In the genomic region with DNA sequence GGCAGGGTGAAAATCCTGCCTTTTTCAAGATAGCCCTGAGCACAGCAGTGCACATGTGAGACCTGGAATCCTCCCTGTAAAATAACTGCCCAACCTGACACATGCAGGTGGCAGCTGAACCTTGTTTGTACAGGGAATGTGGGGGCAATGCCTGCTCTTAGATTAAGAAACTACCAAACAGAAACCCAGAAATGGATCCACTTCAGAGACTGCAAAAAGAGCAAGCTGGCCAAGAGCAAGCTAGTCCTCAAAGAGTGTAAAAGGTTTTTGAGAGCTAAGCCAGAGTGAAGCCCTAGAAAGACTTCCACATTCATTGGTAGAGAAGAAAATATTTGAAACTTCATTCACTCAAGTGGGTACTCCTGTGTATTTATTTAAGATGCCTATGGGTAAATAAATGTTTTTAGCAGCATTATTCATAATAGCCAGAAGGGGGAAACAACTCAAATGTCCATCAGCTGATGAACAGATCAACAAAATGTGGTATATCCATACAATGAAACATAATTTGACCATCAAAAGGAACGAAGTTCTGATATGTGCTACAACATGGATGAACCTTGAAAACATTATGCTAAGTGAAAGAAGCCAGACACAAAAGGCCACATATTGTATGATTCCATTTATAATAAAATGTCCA, we compare ENCODE assay signal across 26 cellular contexts.
DNase-seq lines count a peak whose midpoint lies in the region; ATAC-seq, FAIRE-seq and TF ChIP-seq lines count a peak whose summit lies in the region.
"Had no signal": no experiment of that assay in that cellular context is flagged by ENCODE, and none has a peak within 500 bp of the region (broad histone marks: within the 10 kb centered on the region; RNA-seq: fewer than 3 reads in every experiment).

No MANE protein-coding gene starts in this region.

- CTCF ChIA-PET in SK-N-SH (lab: Yijun Ruan, JAX) = interaction anchor here (0.7 kb wide), 1 partner anchor 11 kb away, joined by 3 read pairs; no protein-coding TSS in a partner anchor
- CTCF ChIA-PET in activated CD4-positive, alpha-beta memory T cell treated with anti-CD3 and anti-CD28 coated beads for 36 hours (lab: Charles Lee) = no interaction called here

- in situ Hi-C loops in ACHN (cut with HindIII; ENCODE audit: low pct_ligation_motif_present, low pct_unique_long_range_greater_than_20kb, low sequenced_read_pairs) = no loop called here

- no peak overlapping the region for H3K27ac ChIP-seq in SK-N-SH (ENCODE audit: low read depth in 2 of 2, low read length in 1 of 2)
- peak overlapping the region in 1 of 2 donors; percentile 29 for H3K27ac ChIP-seq in lung (ENCODE audit: low read depth in 1 of 2, low read length in 1 of 2)
- H3K27ac ChIP-seq: epithelial cell of prostate, gastrocnemius medialis, RWPE1, testis had no signal

- TF ChIP-seq CTCF in CD14-positive monocyte (IDR thresholded peaks at IDR 0.05) (peak; percentile 2), SK-N-SH (IDR thresholded peaks at IDR 0.05) (0 out of 2 replicates have a peak, but pooled peaks have one; percentile 17), lung (IDR thresholded peaks at IDR 0.05; ENCODE audit: control extremely low read depth, extremely low read depth) (no peak)

- no peaks in the 10 kb centered on the region for H3K36me3 Mint-ChIP-seq in CD14-positive monocyte
- no peaks in the 10 kb centered on the region for H3K36me3 Mint-ChIP-seq in activated CD4-positive, alpha-beta memory T cell treated with anti-CD3 and anti-CD28 coated beads for 36 hours
- H3K36me3 Mint-ChIP-seq: activated naive CD4-positive, alpha-beta T cell treated with anti-CD3 and anti-CD28 coated beads, Interleukin-2, amount 10 ng/mL, durations not matched to agents 7 days and 5 days; CD8-positive, alpha-beta T cell; stimulated activated naive B cell treated with anti-CD40 and anti-IgM and Interleukin-4, amounts not matched to agents 10 μg/mL and 1 μg/mL and 100 μg/mL, for 72 hours had no signal

- no peak for TF ChIP-seq EP300 in SK-N-SH (IDR thresholded peaks at IDR 0.05; ENCODE audit: borderline replicate concordance in 1 of 2, low read depth in 1 of 2, low read length in 1 of 2)

- WGBS in SK-N-SH (ENCODE audit: low lambda C conversion rate) = 38% methylated on average over 1 of the region's 1 CpG
- 75 to 91% methylated on average over 1 of the region's 1 CpG for WGBS in lung, 2 donors

- FAIRE-seq in H54 (lab: Jason Lieb, UNC) = peak; percentile 36
- FAIRE-seq: kidney had no signal

- ATAC-seq in lung (ENCODE audit: insufficient read depth, low FRiP score) (peak; percentile 77), HG03439 (IDR thresholded peaks at IDR 0.05; ENCODE audit: unreplicated experiment) (no peak), GM19035 (IDR thresholded peaks at IDR 0.05; ENCODE audit: unreplicated experiment) (no peak)
- ATAC-seq: activated T-cell treated with anti-CD3 and anti-CD28 coated beads, Interleukin-2, amount 50 U/mL, for 72 hours; CD8-positive, alpha-beta T cell; gastrocnemius medialis; naive thymus-derived CD4-positive, alpha-beta T cell; stimulated activated naive B cell treated with anti-CD40 and anti-IgM and Interleukin-4, amounts not matched to agents 10 μg/mL and 1 μg/mL and 100 μg/mL, for 72 hours had no signal

- DNase-seq in CD14-positive monocyte (ENCODE audit: low spot score) (no peak), H54 (ENCODE audit: insufficient read length, low spot score) (no peak), SK-N-SH (no peak), lung (ENCODE audit: low spot score) (peak; percentile 45), ACHN (no peak)
- DNase-seq in activated CD4-positive, alpha-beta memory T cell treated with anti-CD3 and anti-CD28 coated beads for 36 hours = no peak
- DNase-seq: activated CD4-positive, CD25-positive, alpha-beta regulatory T cell treated with anti-CD3 and anti-CD28 coated beads, Interleukin-2, amount 50 U/mL, for 72 hours; activated naive CD4-positive, alpha-beta T cell treated with anti-CD3 and anti-CD28 coated beads, Interleukin-2, amount 10 ng/mL, durations not matched to agents 7 days and 5 days; activated T-cell treated with anti-CD3 and anti-CD28 coated beads, Interleukin-2, amount 50 U/mL, for 72 hours; anterior cingulate cortex; CD8-positive, alpha-beta T cell; DND-41; gastrocnemius medialis; kidney; mesendoderm; naive thymus-derived CD4-positive, alpha-beta T cell; NCI-H1436; NK-92 treated with Interleukin-12 subunit alpha and Interleukin-12 subunit beta, amount 100 ng/mL, for 24 hours; stimulated activated naive B cell treated with anti-CD40 and anti-IgM and Interleukin-4, amounts not matched to agents 10 μg/mL and 1 μg/mL and 100 μg/mL, for 72 hours; testis had no signal

- peaks cover 0 to 3% (median 2%) of the 10 kb centered on the region in 3 donors for H3K27me3 Mint-ChIP-seq in CD14-positive monocyte (ENCODE audit: low read depth in 3 of 3)
- H3K27me3 Mint-ChIP-seq in activated CD4-positive, alpha-beta memory T cell treated with anti-CD3 and anti-CD28 coated beads for 36 hours = peaks cover 12% of the 10 kb centered on the region
- H3K27me3 Mint-ChIP-seq: progenitor cell of endocrine pancreas had no signal

- TF ChIP-seq POLR2A in H54 (IDR thresholded peaks at IDR 0.05; ENCODE audit: low read depth, low read length) = no peak

- H3K4me3 Mint-ChIP-seq in CD14-positive monocyte = no peak overlapping the region
- H3K4me3 Mint-ChIP-seq in activated CD4-positive, alpha-beta memory T cell treated with anti-CD3 and anti-CD28 coated beads for 36 hours = no peak overlapping the region
- H3K4me3 Mint-ChIP-seq: activated naive CD4-positive, alpha-beta T cell treated with anti-CD3 and anti-CD28 coated beads, Interleukin-2, amount 10 ng/mL, durations not matched to agents 7 days and 5 days; activated T-cell treated with anti-CD3 and anti-CD28 coated beads, Interleukin-2, amount 50 U/mL, for 72 hours; CD8-positive, alpha-beta T cell; naive thymus-derived CD4-positive, alpha-beta T cell; stimulated activated naive B cell treated with anti-CD40 and anti-IgM and Interleukin-4, amounts not matched to agents 10 μg/mL and 1 μg/mL and 100 μg/mL, for 72 hours had no signal

- no peaks in the 10 kb centered on the region for H3K79me2 ChIP-seq in SK-N-SH (ENCODE audit: insufficient read depth)

- POLR2A ChIA-PET in SK-N-SH (lab: Yijun Ruan, JAX) = no interaction called here
- POLR2A ChIA-PET in activated CD4-positive, alpha-beta memory T cell treated with anti-CD3 and anti-CD28 coated beads for 36 hours (lab: Charles Lee) = no interaction called here

- no peak overlapping the region for H3K9ac ChIP-seq in SK-N-SH

- H3K4me2 ChIP-seq in SK-N-SH = no peak overlapping the region

- no peaks in the 10 kb centered on the region for H4K20me1 ChIP-seq in SK-N-SH (ENCODE audit: insufficient read depth)

- H3K4me3 ChIP-seq in SK-N-SH (ENCODE audit: low read depth in 2 of 2, low read length in 1 of 2) (no peak overlapping the region), lung (no peak overlapping the region)
- H3K4me3 ChIP-seq: gastrocnemius medialis, HAP-1, testis had no signal

- H3K9me3 Mint-ChIP-seq in CD14-positive monocyte = peaks cover 0 to 2% (median 0%) of the 10 kb centered on the region in 7 donors
- no peaks in the 10 kb centered on the region for H3K9me3 Mint-ChIP-seq in activated CD4-positive, alpha-beta memory T cell treated with anti-CD3 and anti-CD28 coated beads for 36 hours
- H3K9me3 Mint-ChIP-seq: activated naive CD4-positive, alpha-beta T cell treated with anti-CD3 and anti-CD28 coated beads, Interleukin-2, amount 10 ng/mL, durations not matched to agents 7 days and 5 days; activated T-cell treated with anti-CD3 and anti-CD28 coated beads, Interleukin-2, amount 50 U/mL, for 72 hours; CD8-positive, alpha-beta T cell; naive thymus-derived CD4-positive, alpha-beta T cell; stimulated activated naive B cell treated with anti-CD40 and anti-IgM and Interleukin-4, amounts not matched to agents 10 μg/mL and 1 μg/mL and 100 μg/mL, for 72 hours had no signal

- H3K9me3 ChIP-seq in SK-N-SH (no peaks in the 10 kb centered on the region), lung (ENCODE audit: control insufficient read depth in 2 of 2, insufficient read depth in 1 of 2, low read length in 1 of 2) (no peaks in the 10 kb centered on the region)
- H3K9me3 ChIP-seq: gastrocnemius medialis, HAP-1, testis had no signal

- no peak overlapping the region for H3K27ac Mint-ChIP-seq in CD14-positive monocyte
- no peak overlapping the region for H3K27ac Mint-ChIP-seq in activated CD4-positive, alpha-beta memory T cell treated with anti-CD3 and anti-CD28 coated beads for 36 hours
- H3K27ac Mint-ChIP-seq: activated naive CD4-positive, alpha-beta T cell treated with anti-CD3 and anti-CD28 coated beads, Interleukin-2, amount 10 ng/mL, durations not matched to agents 7 days and 5 days; activated T-cell treated with anti-CD3 and anti-CD28 coated beads, Interleukin-2, amount 50 U/mL, for 72 hours; CD8-positive, alpha-beta T cell; stimulated activated naive B cell treated with anti-CD40 and anti-IgM and Interleukin-4, amounts not matched to agents 10 μg/mL and 1 μg/mL and 100 μg/mL, for 72 hours had no signal

- H3K27me3 ChIP-seq in SK-N-SH (ENCODE audit: insufficient read depth) (no peaks in the 10 kb centered on the region), lung (ENCODE audit: control insufficient read depth, insufficient read depth) (no peaks in the 10 kb centered on the region)
- H3K27me3 ChIP-seq: gastrocnemius medialis, testis had no signal

- H3K4me1 ChIP-seq in SK-N-SH (ENCODE audit: control insufficient read depth in 1 of 2, insufficient read depth in 2 of 2, low read depth in 1 of 2, low read length in 1 of 2) (no peaks in the 10 kb centered on the region), lung (ENCODE audit: control insufficient read depth in 2 of 2, insufficient read depth in 2 of 2, low read length in 2 of 2) (no peaks in the 10 kb centered on the region)
- H3K4me1 ChIP-seq: gastrocnemius medialis, HAP-1, testis had no signal

- no peak for TF ChIP-seq RAD21 in SK-N-SH (IDR thresholded peaks at IDR 0.05; ENCODE audit: low read length)

- intact Hi-C loops in CD14-positive monocyte (cut with micrococcal nuclease) = no loop called here
- intact Hi-C loops in activated CD4-positive, alpha-beta memory T cell treated with anti-CD3 and anti-CD28 coated beads for 36 hours (cut with micrococcal nuclease) = no loop called here

- H2AFZ ChIP-seq in SK-N-SH (ENCODE audit: low read depth) = no peak overlapping the region

- no peaks in the 10 kb centered on the region for H3F3A ChIP-seq in SK-N-SH (replicated peaks; ENCODE audit: insufficient read depth)

- H3K36me3 ChIP-seq in SK-N-SH (replicated peaks in 1 of 2; ENCODE audit: control insufficient read depth in 1 of 2, insufficient read depth in 2 of 2, low read length in 1 of 2) = no peaks in the 10 kb centered on the region
- no peaks in the 10 kb centered on the region for H3K36me3 ChIP-seq in lung (ENCODE audit: control insufficient read depth in 2 of 2, insufficient read depth in 2 of 2, low read length in 2 of 2)
- H3K36me3 ChIP-seq: gastrocnemius medialis, HAP-1 had no signal

- no peaks in the 10 kb centered on the region for H3K4me1 Mint-ChIP-seq in CD14-positive monocyte
- no peaks in the 10 kb centered on the region for H3K4me1 Mint-ChIP-seq in activated CD4-positive, alpha-beta memory T cell treated with anti-CD3 and anti-CD28 coated beads for 36 hours (ENCODE audit: low read depth)
- H3K4me1 Mint-ChIP-seq: activated naive CD4-positive, alpha-beta T cell treated with anti-CD3 and anti-CD28 coated beads, Interleukin-2, amount 10 ng/mL, durations not matched to agents 7 days and 5 days; naive thymus-derived CD4-positive, alpha-beta T cell; stimulated activated naive B cell treated with anti-CD40 and anti-IgM and Interleukin-4, amounts not matched to agents 10 μg/mL and 1 μg/mL and 100 μg/mL, for 72 hours had no signal

- no peaks in the 10 kb centered on the region for H3K9me2 ChIP-seq in SK-N-SH
